ENCODE assay signal across 15 cellular contexts in the genomic region with DNA sequence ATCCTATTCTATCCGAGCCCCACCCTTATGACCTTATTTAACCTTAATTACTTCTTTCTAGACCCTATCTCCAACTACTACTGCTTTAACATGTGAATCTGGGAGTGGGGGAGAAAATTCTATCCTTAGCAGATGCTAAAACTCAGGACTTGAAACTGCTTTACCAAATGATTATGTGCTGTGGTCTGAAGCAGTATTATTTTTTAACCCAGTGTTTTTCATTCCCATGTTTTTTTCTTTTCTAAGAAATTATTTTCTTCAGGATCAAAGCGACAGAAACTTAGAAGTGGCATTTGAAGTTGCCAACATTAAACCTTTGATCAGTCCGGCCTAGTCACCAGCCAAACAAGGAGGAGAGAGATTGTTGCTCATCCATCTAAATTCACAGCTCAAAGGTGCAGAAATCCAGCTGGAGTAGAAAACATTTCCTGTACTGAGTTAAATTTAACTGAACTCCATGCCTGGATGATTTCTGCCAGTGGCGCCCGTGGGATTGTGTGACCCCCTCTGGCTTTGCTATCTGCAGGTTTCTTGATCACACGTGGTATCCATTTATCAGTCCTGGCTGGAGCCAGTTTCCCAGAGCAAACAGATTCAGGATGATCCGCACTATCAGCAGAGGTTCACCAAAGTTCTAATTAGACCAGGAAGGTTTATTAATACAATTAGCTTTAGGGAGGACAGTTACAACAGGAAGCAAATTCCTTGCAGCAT.
DNase-seq lines count a peak whose midpoint lies in the region; ATAC-seq and TF ChIP-seq lines count a peak whose summit lies in the region.
"Had no signal": no experiment of that assay in that cellular context is flagged by ENCODE, and none has a peak within 500 bp of the region (broad histone marks: within the 10 kb centered on the region; RNA-seq: fewer than 3 reads in every experiment).

No MANE protein-coding gene starts in this region.

- no peaks in the 10 kb centered on the region for H3K36me3 ChIP-seq in BLaER1
- H3K36me3 ChIP-seq in endodermal cell (ENCODE audit: control insufficient read depth, insufficient read depth, low read length) = no peaks in the 10 kb centered on the region
- no peaks in the 10 kb centered on the region for H3K36me3 ChIP-seq in muscle layer of colon (ENCODE audit: insufficient read depth, low read length)

- TF ChIP-seq EP300 in Ishikawa (IDR thresholded peaks at IDR 0.05; ENCODE audit: borderline replicate concordance) = no peak

- H3K27ac ChIP-seq in BLaER1 (peak overlapping the region; percentile 28; the same call in 1 of the 2 replicates), endodermal cell (ENCODE audit: low read depth, low read length) (no peak overlapping the region), muscle layer of colon (ENCODE audit: low read depth, low read length) (peak overlapping the region; percentile 74)
- H3K27ac ChIP-seq: epithelial cell of prostate had no signal

- no peak for TF ChIP-seq CTCF in endodermal cell (conservative IDR thresholded peaks at IDR 0.05)

- H3K9ac ChIP-seq in BLaER1 (no peak overlapping the region), endodermal cell (ENCODE audit: extremely low read depth, low read length, poor library complexity, severe bottlenecking) (no peak overlapping the region), muscle layer of colon (ENCODE audit: low read length) (no peak overlapping the region)

- DNase-seq in endodermal cell (peak; percentile 49), medulla oblongata (ENCODE audit: extremely low spot score) (no peak)
- no peak for DNase-seq in activated CD8-positive, alpha-beta memory T cell treated with anti-CD3 and anti-CD28 coated beads, Interleukin-2, amount 50 U/mL, for 48 hours
- DNase-seq in stimulated activated naive B cell treated with anti-CD40 and anti-IgM and Interleukin-4, amounts not matched to agents 10 μg/mL and 1 μg/mL and 100 μg/mL, for 72 hours = no peak
- DNase-seq in NK-92 treated with Interleukin-12 subunit alpha and Interleukin-12 subunit beta, amount 100 ng/mL, for 24 hours (lab: John Stamatoyannopoulos, UW) = no peak
- DNase-seq: central memory CD4-positive, alpha-beta T cell; NCI-H1417; SIG-M5; stimulated activated CD4-positive, alpha-beta T cell treated with anti-CD3 and anti-CD28 coated beads, Interleukin-1b, Interleukin-23, amount 100 ng/mL, for 48 hours had no signal

- WGBS in endodermal cell (ENCODE audit: insufficient coverage in 1 of 2, insufficient read length in 1 of 2), 2 experiments = 81 to 85% methylated on average over 6 to 7 of the region's 7 CpGs

- no peak overlapping the region for H3K4me3 Mint-ChIP-seq in endodermal cell
- H3K4me3 Mint-ChIP-seq in stimulated activated naive B cell treated with anti-CD40 and anti-IgM and Interleukin-4, amounts not matched to agents 10 μg/mL and 1 μg/mL and 100 μg/mL, for 72 hours = no peak overlapping the region

- no peaks in the 10 kb centered on the region for H3K9me3 ChIP-seq in BLaER1
- no peaks in the 10 kb centered on the region for H3K9me3 ChIP-seq in endodermal cell (ENCODE audit: control insufficient read depth, low read length)
- no peaks in the 10 kb centered on the region for H3K9me3 ChIP-seq in muscle layer of colon (ENCODE audit: low read length)

- peak overlapping the region; percentile 46 for H3K27ac Mint-ChIP-seq in endodermal cell
- no peak overlapping the region for H3K27ac Mint-ChIP-seq in stimulated activated naive B cell treated with anti-CD40 and anti-IgM and Interleukin-4, amounts not matched to agents 10 μg/mL and 1 μg/mL and 100 μg/mL, for 72 hours
- H3K27ac Mint-ChIP-seq: activated naive CD4-positive, alpha-beta T cell treated with anti-CD3 and anti-CD28 coated beads, Interleukin-2, amount 50 U/mL, for 72 hours had no signal

- no peak for TF ChIP-seq RAD21 in Ishikawa (IDR thresholded peaks at IDR 0.05; ENCODE audit: low read depth)

- H3K4me1 Mint-ChIP-seq in endodermal cell = peaks cover 49% of the 10 kb centered on the region
- peaks cover 0 to 2% of the 10 kb centered on the region in 2 donors for H3K4me1 Mint-ChIP-seq in stimulated activated naive B cell treated with anti-CD40 and anti-IgM and Interleukin-4, amounts not matched to agents 10 μg/mL and 1 μg/mL and 100 μg/mL, for 72 hours

- H3K27me3 ChIP-seq in BLaER1 (no peaks in the 10 kb centered on the region), endodermal cell (ENCODE audit: control insufficient read depth, insufficient read depth, low read length, poor library complexity, severe bottlenecking) (no peaks in the 10 kb centered on the region), muscle layer of colon (ENCODE audit: control insufficient read depth in 1 of 2, insufficient read depth in 2 of 2, low read length in 2 of 2) (no peaks in the 10 kb centered on the region)

- no peaks in the 10 kb centered on the region for H3K36me3 Mint-ChIP-seq in endodermal cell (ENCODE audit: low read depth)
- H3K36me3 Mint-ChIP-seq in stimulated activated naive B cell treated with anti-CD40 and anti-IgM and Interleukin-4, amounts not matched to agents 10 μg/mL and 1 μg/mL and 100 μg/mL, for 72 hours = no peaks in the 10 kb centered on the region
- H3K36me3 Mint-ChIP-seq: activated naive CD4-positive, alpha-beta T cell treated with anti-CD3 and anti-CD28 coated beads, Interleukin-2, amount 50 U/mL, for 72 hours had no signal

- no peak overlapping the region for H3K4me3 ChIP-seq in BLaER1
- H3K4me3 ChIP-seq in endodermal cell (ENCODE audit: low read length) = no peak overlapping the region
- H3K4me3 ChIP-seq in muscle layer of colon (ENCODE audit: low read depth in 1 of 2, low read length in 2 of 2) = peak overlapping the region in 1 of 2 donors; percentile 17
- H3K4me3 ChIP-seq: lung had no signal

- H3K4me1 ChIP-seq in BLaER1 (peaks cover 12% of the 10 kb centered on the region), endodermal cell (ENCODE audit: control insufficient read depth, insufficient read depth, low read length) (peaks cover 8% of the 10 kb centered on the region), muscle layer of colon (ENCODE audit: insufficient read depth, low read length) (peaks cover 40% of the 10 kb centered on the region)

- ATAC-seq in stimulated activated naive B cell treated with anti-CD40 and anti-IgM and Interleukin-4, amounts not matched to agents 10 μg/mL and 1 μg/mL and 100 μg/mL, for 72 hours (replicated peaks) = no peak
- ATAC-seq: activated naive CD4-positive, alpha-beta T cell treated with anti-CD3 and anti-CD28 coated beads, Interleukin-2, amount 50 U/mL, for 72 hours had no signal

- H3K9me3 Mint-ChIP-seq in endodermal cell = no peaks in the 10 kb centered on the region
- H3K9me3 Mint-ChIP-seq in stimulated activated naive B cell treated with anti-CD40 and anti-IgM and Interleukin-4, amounts not matched to agents 10 μg/mL and 1 μg/mL and 100 μg/mL, for 72 hours = no peaks in the 10 kb centered on the region
- H3K9me3 Mint-ChIP-seq: activated naive CD4-positive, alpha-beta T cell treated with anti-CD3 and anti-CD28 coated beads, Interleukin-2, amount 50 U/mL, for 72 hours had no signal

- H3K27me3 Mint-ChIP-seq in endodermal cell (ENCODE audit: insufficient read depth) = no peaks in the 10 kb centered on the region
- H3K27me3 Mint-ChIP-seq in stimulated activated naive B cell treated with anti-CD40 and anti-IgM and Interleukin-4, amounts not matched to agents 10 μg/mL and 1 μg/mL and 100 μg/mL, for 72 hours = no peaks in the 10 kb centered on the region

- H4K20me1 ChIP-seq in BLaER1 = no peaks in the 10 kb centered on the region

- H3K4me2 ChIP-seq in BLaER1 = peak overlapping the region; percentile 62

TF ChIP-seq in Ishikawa, 13 proteins besides CTCF, POLR2A, EP300 and RAD21:
- TF ChIP-seq TAF1 (IDR thresholded peaks at IDR 0.05; ENCODE audit: low read depth) = no peak
- TF ChIP-seq NFIC (IDR thresholded peaks at IDR 0.05) = 0 out of 2 replicates have a peak, but pooled peaks have one; percentile 2
